In genomic region chr12:90520002-90520734, GRCh38 we compare ENCODE assay signal across 19 cellular contexts.
DNase-seq lines count a peak whose midpoint lies in the region; ATAC-seq, FAIRE-seq and TF ChIP-seq lines count a peak whose summit lies in the region.
"Had no signal": no experiment of that assay in that cellular context is flagged by ENCODE, and none has a peak within 500 bp of the region (broad histone marks: within the 10 kb centered on the region; RNA-seq: fewer than 3 reads in every experiment).

No MANE protein-coding gene starts in this region.

- no peak overlapping the region for H3K4me3 ChIP-seq in endothelial cell of umbilical vein (replicated peaks in 1 of 3; ENCODE audit: insufficient read depth in 1 of 3, low read depth in 1 of 3, low read length in 3 of 3)
- H3K4me3 ChIP-seq: HAP-1 had no signal

- TF ChIP-seq CTCF in endothelial cell of umbilical vein (IDR thresholded peaks at IDR 0.05; ENCODE audit: extremely low read depth in 1 of 2, insufficient read depth in 1 of 2, low read depth in 1 of 2, low read length in 2 of 2) = no peak
- no peak for TF ChIP-seq CTCF in nephron (IDR thresholded peaks at IDR 0.05; ENCODE audit: unreplicated experiment in 3 of 3)

- H3K9me3 ChIP-seq in endothelial cell of umbilical vein (replicated peaks; ENCODE audit: control insufficient read depth, insufficient read depth, low read length) = no peaks in the 10 kb centered on the region
- H3K9me3 ChIP-seq: HAP-1 had no signal

- POLR2A ChIA-PET in endothelial cell of umbilical vein (lab: Charles Lee) = no interaction called here

- H3K79me2 ChIP-seq in endothelial cell of umbilical vein (ENCODE audit: control insufficient read depth, insufficient read depth, low read length) = no peaks in the 10 kb centered on the region

- no peaks in the 10 kb centered on the region for H3K9me1 ChIP-seq in endothelial cell of umbilical vein (replicated peaks; ENCODE audit: control insufficient read depth, extremely low read depth, insufficient read depth, low read length)

- H4K20me1 ChIP-seq in endothelial cell of umbilical vein (replicated peaks; ENCODE audit: control insufficient read depth, extremely low read depth, insufficient read depth, low read length) = no peaks in the 10 kb centered on the region

- FAIRE-seq in endothelial cell of umbilical vein (lab: Jason Lieb, UNC) = no peak
- FAIRE-seq: GM12891, GM18507, H54 had no signal

- peak overlapping the region; percentile 9 to 39 (median 16) for H3K27ac Mint-ChIP-seq in nephron
- no peak overlapping the region for H3K27ac Mint-ChIP-seq in activated naive CD4-positive, alpha-beta T cell treated with anti-CD3 and anti-CD28 coated beads, Interleukin-2, amount 50 U/mL, for 72 hours
- H3K27ac Mint-ChIP-seq: CD4-positive, alpha-beta memory T cell; HFFc6 had no signal

- H3K27me3 Mint-ChIP-seq in nephron (ENCODE audit: low read depth) = no peaks in the 10 kb centered on the region
- H3K27me3 Mint-ChIP-seq: CD4-positive, alpha-beta memory T cell had no signal

- BruUV-seq in endothelial cell of umbilical vein (replicated peaks; lab: Mats Ljungman, UMichigan) = no TSS peak

- no peak overlapping the region for H2AFZ ChIP-seq in endothelial cell of umbilical vein (ENCODE audit: low read depth, low read length)

- TF ChIP-seq POLR2A in endothelial cell of umbilical vein (IDR thresholded peaks at IDR 0.05; ENCODE audit: low read depth, low read length) = no peak

- DNase-seq in endothelial cell of umbilical vein (ENCODE audit: low read depth, low spot score) = peak; percentile 64
- DNase-seq in left kidney (ENCODE audit: low read depth, low spot score) = peak; percentile 7
- no peak for DNase-seq in activated naive CD4-positive, alpha-beta T cell treated with anti-CD3 and anti-CD28 coated beads, Interleukin-2, amount 50 U/mL, for 72 hours (ENCODE audit: low spot score in 2 of 2)
- DNase-seq: C1 segment of cervical spinal cord; Calu3; CD4-positive, alpha-beta memory T cell; COR-L47; DMS53; DMS79 treated with DMSO at 0.1 percent for 48 hours; GF-D8; GOT3; HFFc6 had no signal

- H3K4me2 ChIP-seq in endothelial cell of umbilical vein (ENCODE audit: insufficient read depth, low read length) = no peak overlapping the region

- CTCF ChIA-PET in endothelial cell of umbilical vein (lab: Charles Lee) = interaction anchor here (0.8 kb wide), 1 partner anchor 51 kb away, joined by 3 read pairs; no protein-coding TSS in a partner anchor

- no peaks in the 10 kb centered on the region for H3K36me3 ChIP-seq in endothelial cell of umbilical vein (ENCODE audit: control insufficient read depth in 2 of 2, extremely low read depth in 1 of 2, insufficient read depth in 2 of 2, low read length in 2 of 2)
- H3K36me3 ChIP-seq: HAP-1 had no signal

- H3K27me3 ChIP-seq in endothelial cell of umbilical vein (ENCODE audit: control insufficient read depth in 2 of 2, insufficient read depth in 2 of 2, low read length in 2 of 2) = no peaks in the 10 kb centered on the region

- intact Hi-C loops in endothelial cell of umbilical vein (cut with micrococcal nuclease) = no loop called here

- H3K9ac ChIP-seq in endothelial cell of umbilical vein (replicated peaks; ENCODE audit: extremely low read depth, insufficient read depth, low read length) = no peak overlapping the region

- peaks cover 28% of the 10 kb centered on the region for H3K4me1 Mint-ChIP-seq in nephron

- no peaks in the 10 kb centered on the region for H3K36me3 Mint-ChIP-seq in nephron (ENCODE audit: low read depth)
- no peaks in the 10 kb centered on the region for H3K36me3 Mint-ChIP-seq in activated naive CD4-positive, alpha-beta T cell treated with anti-CD3 and anti-CD28 coated beads, Interleukin-2, amount 50 U/mL, for 72 hours
- H3K36me3 Mint-ChIP-seq: CD4-positive, alpha-beta memory T cell had no signal

- peaks cover 20% of the 10 kb centered on the region for H3K4me1 ChIP-seq in endothelial cell of umbilical vein (ENCODE audit: control insufficient read depth, extremely low read depth, insufficient read depth, low read length)
- H3K4me1 ChIP-seq: HAP-1 had no signal

- dilution Hi-C loops in endothelial cell of umbilical vein (cut with MboI; ENCODE audit: extremely low pct_ligation_motif_present, low sequenced_read_pairs) = no loop called here

- H3K27ac ChIP-seq in endothelial cell of umbilical vein (ENCODE audit: insufficient read depth, low read depth, low read length) = no peak overlapping the region

- no peaks in the 10 kb centered on the region for H3K9me3 Mint-ChIP-seq in nephron
- H3K9me3 Mint-ChIP-seq in activated naive CD4-positive, alpha-beta T cell treated with anti-CD3 and anti-CD28 coated beads, Interleukin-2, amount 50 U/mL, for 72 hours = peaks cover 0 to 8% of the 10 kb centered on the region in 2 donors
- H3K9me3 Mint-ChIP-seq: CD4-positive, alpha-beta memory T cell had no signal

- ATAC-seq in HG02623 (IDR thresholded peaks at IDR 0.05; ENCODE audit: unreplicated experiment) (no peak), GM21528 (IDR thresholded peaks at IDR 0.05; ENCODE audit: low FRiP score, unreplicated experiment) (no peak)
- ATAC-seq in activated naive CD4-positive, alpha-beta T cell treated with anti-CD3 and anti-CD28 coated beads, Interleukin-2, amount 50 U/mL, for 72 hours = no peak

- H3K4me3 Mint-ChIP-seq in nephron = no peak overlapping the region
- H3K4me3 Mint-ChIP-seq: HFFc6 had no signal

TF ChIP-seq in endothelial cell of umbilical vein, 7 proteins besides CTCF, POLR2A, EP300 and RAD21:
- TF ChIP-seq GATA2 (IDR thresholded peaks at IDR 0.05; ENCODE audit: insufficient read depth, insufficient read length, low read depth, low read length) (peak; percentile 11), POLR2AphosphoS5 (IDR thresholded peaks at IDR 0.05; ENCODE audit: insufficient read depth, low read depth, low read length) (no peak)

Comparison
In these comparisons a context has a peak if more than half of its experiments do, and no peak if none do; other contexts are left out.
1. DNase-seq: peak in endothelial cell of umbilical vein (single experiment) and left kidney (single experiment); none in activated naive CD4-positive, alpha-beta T cell treated with anti-CD3 and anti-CD28 coated beads, Interleukin-2, amount 50 U/mL, for 72 hours (0 of 2).
2. H3K27ac Mint-ChIP-seq: peak in nephron (3 of 3); none in activated naive CD4-positive, alpha-beta T cell treated with anti-CD3 and anti-CD28 coated beads, Interleukin-2, amount 50 U/mL, for 72 hours (0 of 2).